Comparison of ENCODE assay signal across 8 cellular contexts in genomic region chr13:27425151-27425917, GRCh38. TPM values are rescaled to one million over a fixed set of nuclear protein-coding genes. Genes with fewer than 3 reads are reported as not detected.
DNase-seq lines count a peak whose midpoint lies in the region; ATAC-seq, FAIRE-seq and TF ChIP-seq lines count a peak whose summit lies in the region.

No MANE protein-coding gene starts in this region.

- H3K27me3 Mint-ChIP-seq in activated CD8-positive, alpha-beta T cell treated with anti-CD3 and anti-CD28 coated beads for 36 hours: no peaks in the 10 kb centered on the region

- peaks cover 34% of the 10 kb centered on the region for H3K4me1 Mint-ChIP-seq in activated CD8-positive, alpha-beta T cell treated with anti-CD3 and anti-CD28 coated beads for 36 hours (ENCODE audit: low read depth)

- DNase-seq in GM12892 (ENCODE audit: insufficient read length) (no peak), glomerular visceral epithelial cell (ENCODE audit: extremely low spot score) (peak; percentile 27), cerebellar nuclear complex (lab: John Stamatoyannopoulos, UW) (no peak), SIG-M5 treated with dmso at 0.1 percent for 504 hours (lab: John Stamatoyannopoulos, UW; ENCODE audit: unreplicated experiment) (no peak)
- DNase-seq in activated CD8-positive, alpha-beta T cell treated with anti-CD3 and anti-CD28 coated beads for 36 hours: peak; percentile 54

- peak overlapping the region; percentile 84 for H3K4me3 Mint-ChIP-seq in activated CD8-positive, alpha-beta T cell treated with anti-CD3 and anti-CD28 coated beads for 36 hours

- intact Hi-C loops in activated CD8-positive, alpha-beta T cell treated with anti-CD3 and anti-CD28 coated beads for 36 hours (cut with micrococcal nuclease): loop anchor here (10.0 kb wide), 2 partner anchors 171 to 199 kb away; partner anchors contain the start of genes LNX2, POLR1D and RPL21

- H3K27ac Mint-ChIP-seq in activated CD8-positive, alpha-beta T cell treated with anti-CD3 and anti-CD28 coated beads for 36 hours: peak overlapping the region; percentile 96

- no peak for TF ChIP-seq CTCF in activated CD8-positive, alpha-beta T cell treated with anti-CD3 and anti-CD28 coated beads for 36 hours (IDR thresholded peaks at IDR 0.05)

- TF ChIP-seq POLR2A in GM12892 (IDR thresholded peaks at IDR 0.05; ENCODE audit: low read depth, low read length): no peak

- POLR2A ChIA-PET in activated CD8-positive, alpha-beta T cell treated with anti-CD3 and anti-CD28 coated beads for 36 hours (lab: Charles Lee): interaction anchor here (0.9 to 5.2 kb wide), 11 partner anchors 10 to 711 kb away, joined by 3 to 71 read pairs (median 5); partner anchors contain the start of genes LNX2 and MTIF3

- peak overlapping the region; percentile 55 to 98 (median 94) for H3K27ac ChIP-seq in skin epidermis

- peak overlapping the region; percentile 55 to 81 (median 72) for H3K4me3 ChIP-seq in skin epidermis

- H3K36me3 Mint-ChIP-seq in activated CD8-positive, alpha-beta T cell treated with anti-CD3 and anti-CD28 coated beads for 36 hours (ENCODE audit: low read depth): peaks cover 42% of the 10 kb centered on the region

- peak; percentile 62 for FAIRE-seq in GM12892 (lab: Jason Lieb, UNC)

- no peaks in the 10 kb centered on the region for H3K9me3 Mint-ChIP-seq in activated CD8-positive, alpha-beta T cell treated with anti-CD3 and anti-CD28 coated beads for 36 hours

- CTCF ChIA-PET in activated CD8-positive, alpha-beta T cell treated with anti-CD3 and anti-CD28 coated beads for 36 hours (lab: Charles Lee): interaction anchor here (0.8 to 5.5 kb wide), 10 partner anchors 10 to 195 kb away, joined by 3 to 35 read pairs (median 4); partner anchors contain the start of genes LNX2 and MTIF3

- ATAC-seq in HG03064 (IDR thresholded peaks at IDR 0.05; ENCODE audit: low read depth, unreplicated experiment) (peak; percentile 1), HG03520 (IDR thresholded peaks at IDR 0.05; ENCODE audit: unreplicated experiment) (no peak)
- ATAC-seq in activated CD8-positive, alpha-beta T cell treated with anti-CD3 and anti-CD28 coated beads for 36 hours: peak; percentile 1

RNA-seq across cellular contexts. Expression of gene GTF3A, which starts 0.9 kb away (rescaled TPM):
- polyA plus RNA-seq in GM12892 (2012; ENCODE audit: missing spikeins): 290 TPM
- total RNA-seq in activated CD8-positive, alpha-beta T cell treated with anti-CD3 and anti-CD28 coated beads for 36 hours: 100 to 1,000 TPM; 278 to 282 TPM

RNA-seq across cellular contexts. Expression of gene MTIF3, which starts 25.0 kb away (rescaled TPM):
- 46.9 TPM for polyA plus RNA-seq in GM12892 (2012; ENCODE audit: missing spikeins)
- 10 to 100 TPM; 28.0 to 29.6 TPM for total RNA-seq in activated CD8-positive, alpha-beta T cell treated with anti-CD3 and anti-CD28 coated beads for 36 hours

Comparison
In these comparisons a context has a peak if more than half of its experiments do, and no peak if none do; other contexts are left out.
1. DNase-seq: peak in activated CD8-positive, alpha-beta T cell treated with anti-CD3 and anti-CD28 coated beads for 36 hours (single experiment) and glomerular visceral epithelial cell (single experiment); none in GM12892 (single experiment), cerebellar nuclear complex (0 of 2) and SIG-M5 treated with dmso at 0.1 percent for 504 hours (single experiment).